8 cellular contexts compared by ENCODE assay signal in genomic region chr14:77980475-77981321, GRCh38.
DNase-seq lines count a peak whose midpoint lies in the region; ATAC-seq and TF ChIP-seq lines count a peak whose summit lies in the region.

No MANE protein-coding gene starts in this region.

- H3K27me3 ChIP-seq in dorsolateral prefrontal cortex (peaks cover 0 to 4% (median 0%) of the 10 kb centered on the region in 45 donors), upper lobe of right lung (no peaks in the 10 kb centered on the region)

- no peaks in the 10 kb centered on the region for H3K36me3 ChIP-seq in upper lobe of right lung

- H3K4me3 ChIP-seq in dorsolateral prefrontal cortex (peak overlapping the region; percentile 19 to 73 (median 58)), upper lobe of right lung (peak overlapping the region; percentile 39)

- peak in 2 of 56 donors; percentile 7 to 22 for TF ChIP-seq CTCF in dorsolateral prefrontal cortex (IDR thresholded peaks at IDR 0.05 in 54 of 56, conservative IDR thresholded peaks at IDR 0.05 in 2 of 56; ENCODE audit: low read depth in 1 of 56, partially characterized antibody in 56 of 56)
- no peak for TF ChIP-seq CTCF in mesothelial cell of epicardium (IDR thresholded peaks at IDR 0.05; ENCODE audit: unreplicated experiment)
- no peak for TF ChIP-seq CTCF in upper lobe of right lung (IDR thresholded peaks at IDR 0.05)

- H3K27ac ChIP-seq in dorsolateral prefrontal cortex (peak overlapping the region in 58 of 59 donors; percentile 32 to 98 (median 91)), upper lobe of right lung (no peak overlapping the region)

- H3K9me3 Mint-ChIP-seq in activated naive CD4-positive, alpha-beta T cell treated with anti-CD3 and anti-CD28 coated beads, Interleukin-2, amount 10 ng/mL, durations not matched to agents 7 days and 5 days, result no peaks in the 10 kb centered on the region
- H3K9me3 Mint-ChIP-seq in mesothelial cell of epicardium, result no peaks in the 10 kb centered on the region
- H3K9me3 Mint-ChIP-seq in activated T-helper 2 cell treated with anti-CD3 and anti-CD28 coated beads, Interferon-gamma antibody, Interleukin-2, Interleukin-4, amounts not matched to agents 10 μg/mL and 5 μg/mL and 100 μg/mL, durations not matched to agents 14 hours and 24 hours and 36 hours, result no peaks in the 10 kb centered on the region

- DNase-seq in activated naive CD4-positive, alpha-beta T cell treated with anti-CD3 and anti-CD28 coated beads, Interleukin-2, amount 10 ng/mL, durations not matched to agents 7 days and 5 days, result peak; percentile 28
- DNase-seq in activated naive CD4-positive, alpha-beta T cell treated with anti-CD3 and anti-CD28 coated beads, Interleukin-2, amount 50 U/mL, for 16 hours, result no peak
- DNase-seq in dorsolateral prefrontal cortex (peak in 7 of 10 donors; percentile 6 to 61 (median 44)), mesothelial cell of epicardium (ENCODE audit: low spot score in 2 of 2, unreplicated experiment in 2 of 2) (peak; percentile 26 to 61), upper lobe of right lung (peak; percentile 89)
- no peak for DNase-seq in activated T-helper 2 cell treated with anti-CD3 and anti-CD28 coated beads, Interferon-gamma antibody, Interleukin-2, Interleukin-4, amounts not matched to agents 10 μg/mL and 5 μg/mL and 100 μg/mL, durations not matched to agents 14 hours and 24 hours and 36 hours (ENCODE audit: low spot score)

- H3K4me1 Mint-ChIP-seq in activated naive CD4-positive, alpha-beta T cell treated with anti-CD3 and anti-CD28 coated beads, Interleukin-2, amount 10 ng/mL, durations not matched to agents 7 days and 5 days, result peaks cover 13% of the 10 kb centered on the region
- H3K4me1 Mint-ChIP-seq in mesothelial cell of epicardium, result peaks cover 14% of the 10 kb centered on the region
- peaks cover 9% of the 10 kb centered on the region for H3K4me1 Mint-ChIP-seq in activated T-helper 2 cell treated with anti-CD3 and anti-CD28 coated beads, Interferon-gamma antibody, Interleukin-2, Interleukin-4, amounts not matched to agents 10 μg/mL and 5 μg/mL and 100 μg/mL, durations not matched to agents 14 hours and 24 hours and 36 hours (ENCODE audit: low read depth)

- peak overlapping the region; percentile 29 for H3K4me3 Mint-ChIP-seq in activated naive CD4-positive, alpha-beta T cell treated with anti-CD3 and anti-CD28 coated beads, Interleukin-2, amount 10 ng/mL, durations not matched to agents 7 days and 5 days
- peak overlapping the region; percentile 69 for H3K4me3 Mint-ChIP-seq in mesothelial cell of epicardium
- H3K4me3 Mint-ChIP-seq in activated T-helper 2 cell treated with anti-CD3 and anti-CD28 coated beads, Interferon-gamma antibody, Interleukin-2, Interleukin-4, amounts not matched to agents 10 μg/mL and 5 μg/mL and 100 μg/mL, durations not matched to agents 14 hours and 24 hours and 36 hours (ENCODE audit: low read depth), result no peak overlapping the region

- peaks cover 48% of the 10 kb centered on the region for H3K27me3 Mint-ChIP-seq in activated naive CD4-positive, alpha-beta T cell treated with anti-CD3 and anti-CD28 coated beads, Interleukin-2, amount 10 ng/mL, durations not matched to agents 7 days and 5 days
- peaks cover 47% of the 10 kb centered on the region for H3K27me3 Mint-ChIP-seq in mesothelial cell of epicardium (ENCODE audit: low read depth)
- H3K27me3 Mint-ChIP-seq in activated T-helper 2 cell treated with anti-CD3 and anti-CD28 coated beads, Interferon-gamma antibody, Interleukin-2, Interleukin-4, amounts not matched to agents 10 μg/mL and 5 μg/mL and 100 μg/mL, durations not matched to agents 14 hours and 24 hours and 36 hours (ENCODE audit: low read depth), result peaks cover 38% of the 10 kb centered on the region

- H3K27ac Mint-ChIP-seq in activated naive CD4-positive, alpha-beta T cell treated with anti-CD3 and anti-CD28 coated beads, Interleukin-2, amount 10 ng/mL, durations not matched to agents 7 days and 5 days, result no peak overlapping the region
- no peak overlapping the region for H3K27ac Mint-ChIP-seq in mesothelial cell of epicardium
- H3K27ac Mint-ChIP-seq in activated T-helper 2 cell treated with anti-CD3 and anti-CD28 coated beads, Interferon-gamma antibody, Interleukin-2, Interleukin-4, amounts not matched to agents 10 μg/mL and 5 μg/mL and 100 μg/mL, durations not matched to agents 14 hours and 24 hours and 36 hours, result no peak overlapping the region

- no peaks in the 10 kb centered on the region for H3K36me3 Mint-ChIP-seq in activated naive CD4-positive, alpha-beta T cell treated with anti-CD3 and anti-CD28 coated beads, Interleukin-2, amount 10 ng/mL, durations not matched to agents 7 days and 5 days
- H3K36me3 Mint-ChIP-seq in mesothelial cell of epicardium, result no peaks in the 10 kb centered on the region
- H3K36me3 Mint-ChIP-seq in activated T-helper 2 cell treated with anti-CD3 and anti-CD28 coated beads, Interferon-gamma antibody, Interleukin-2, Interleukin-4, amounts not matched to agents 10 μg/mL and 5 μg/mL and 100 μg/mL, durations not matched to agents 14 hours and 24 hours and 36 hours (ENCODE audit: low read depth), result no peaks in the 10 kb centered on the region

- no peaks in the 10 kb centered on the region for H3K9me3 ChIP-seq in upper lobe of right lung

- H3K4me1 ChIP-seq in upper lobe of right lung, result no peaks in the 10 kb centered on the region

- ATAC-seq in upper lobe of right lung, result peak; percentile 95
- no peak for ATAC-seq in HG03460 (IDR thresholded peaks at IDR 0.05; ENCODE audit: unreplicated experiment)
- no peak for ATAC-seq in HG03159 (IDR thresholded peaks at IDR 0.05; ENCODE audit: unreplicated experiment)

- CTCF ChIA-PET in activated naive CD4-positive, alpha-beta T cell treated with anti-CD3 and anti-CD28 coated beads, Interleukin-2, amount 10 ng/mL, durations not matched to agents 7 days and 5 days (lab: Charles Lee), result no interaction called here

- intact Hi-C loops in dorsolateral prefrontal cortex (cut with DNase I) (no loop called here), upper lobe of right lung (cut with DNase I) (no loop called here)
- intact Hi-C loops in activated T-helper 2 cell treated with anti-CD3 and anti-CD28 coated beads, Interferon-gamma antibody, Interleukin-2, Interleukin-4, amounts not matched to agents 10 μg/mL and 5 μg/mL and 100 μg/mL, durations not matched to agents 14 hours and 24 hours and 36 hours (cut with micrococcal nuclease), result no loop called here

Comparison
In these comparisons a context has a peak if more than half of its experiments do, and no peak if none do; other contexts are left out.
1. DNase-seq: peak in activated naive CD4-positive, alpha-beta T cell treated with anti-CD3 and anti-CD28 coated beads, Interleukin-2, amount 10 ng/mL, durations not matched to agents 7 days and 5 days (single experiment), dorsolateral prefrontal cortex (7 of 10), mesothelial cell of epicardium (2 of 2) and upper lobe of right lung (single experiment); none in activated naive CD4-positive, alpha-beta T cell treated with anti-CD3 and anti-CD28 coated beads, Interleukin-2, amount 50 U/mL, for 16 hours (single experiment) and activated T-helper 2 cell treated with anti-CD3 and anti-CD28 coated beads, Interferon-gamma antibody, Interleukin-2, Interleukin-4, amounts not matched to agents 10 μg/mL and 5 μg/mL and 100 μg/mL, durations not matched to agents 14 hours and 24 hours and 36 hours (single experiment).